ENCODE assay signal across 1 cellular context in genomic region chr19:2944775-2945574, GRCh38.
TF ChIP-seq lines count a peak whose summit lies in the region.

ZNF77 (minus strand) TSS chr19:2944971; CDS start chr19:2944840, 131 bp downstream.

TF ChIP-seq in HepG2, 621 proteins besides CTCF, POLR2A, EP300 and RAD21 (continued from another document and continues in another):
- TF ChIP-seq ARID3A (IDR thresholded peaks at IDR 0.05; ENCODE audit: low read depth, low read length) = peak; percentile 26; the same call in 1 of the 2 replicates
- TF ChIP-seq, protein P1, sequence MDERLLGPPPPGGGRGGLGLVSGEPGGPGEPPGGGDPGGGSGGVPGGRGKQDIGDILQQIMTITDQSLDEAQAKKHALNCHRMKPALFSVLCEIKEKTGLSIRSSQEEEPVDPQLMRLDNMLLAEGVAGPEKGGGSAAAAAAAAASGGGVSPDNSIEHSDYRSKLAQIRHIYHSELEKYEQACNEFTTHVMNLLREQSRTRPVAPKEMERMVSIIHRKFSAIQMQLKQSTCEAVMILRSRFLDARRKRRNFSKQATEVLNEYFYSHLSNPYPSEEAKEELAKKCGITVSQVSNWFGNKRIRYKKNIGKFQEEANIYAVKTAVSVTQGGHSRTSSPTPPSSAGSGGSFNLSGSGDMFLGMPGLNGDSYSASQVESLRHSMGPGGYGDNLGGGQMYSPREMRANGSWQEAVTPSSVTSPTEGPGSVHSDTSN (CRISPR knock-in tag; IDR thresholded peaks at IDR 0.05) = peak; percentile 87
- no peak for TF ChIP-seq ZNF20 (CRISPR knock-in tag; IDR thresholded peaks at IDR 0.05)
- no peak for TF ChIP-seq CBX2 (IDR thresholded peaks at IDR 0.05; ENCODE audit: low read depth, low read length)
- TF ChIP-seq CBX2 (CRISPR knock-in tag; IDR thresholded peaks at IDR 0.05; ENCODE audit: low read depth) = no peak
- TF ChIP-seq NFYC (CRISPR knock-in tag; IDR thresholded peaks at IDR 0.05) = peak; percentile 99
- peak; percentile 63 for TF ChIP-seq HNRNPLL (IDR thresholded peaks at IDR 0.05; ENCODE audit: low read depth, low read length, poor library complexity, severe bottlenecking)
- TF ChIP-seq RBFOX2 (IDR thresholded peaks at IDR 0.05; ENCODE audit: low read depth, low read length) = peak; percentile 86
- no peak for TF ChIP-seq ATF5 (CRISPR knock-in tag; IDR thresholded peaks at IDR 0.05; ENCODE audit: low read depth)
- TF ChIP-seq HNF4G (IDR thresholded peaks at IDR 0.05; ENCODE audit: borderline replicate concordance, low read depth, low read length) = no peak
- no peak for TF ChIP-seq HNF4G (CRISPR knock-in tag; IDR thresholded peaks at IDR 0.05; ENCODE audit: borderline replicate concordance, low read depth)
- no peak for TF ChIP-seq SRSF9 (IDR thresholded peaks at IDR 0.05; ENCODE audit: borderline replicate concordance, insufficient read depth, low read depth, low read length, poor library complexity, severe bottlenecking)
- TF ChIP-seq TBX3 (IDR thresholded peaks at IDR 0.05; ENCODE audit: borderline replicate concordance) = no peak
- TF ChIP-seq ZNF678 (CRISPR knock-in tag; IDR thresholded peaks at IDR 0.05) = peak; percentile 77; the same call in 1 of the 2 replicates
- TF ChIP-seq, protein P2, sequence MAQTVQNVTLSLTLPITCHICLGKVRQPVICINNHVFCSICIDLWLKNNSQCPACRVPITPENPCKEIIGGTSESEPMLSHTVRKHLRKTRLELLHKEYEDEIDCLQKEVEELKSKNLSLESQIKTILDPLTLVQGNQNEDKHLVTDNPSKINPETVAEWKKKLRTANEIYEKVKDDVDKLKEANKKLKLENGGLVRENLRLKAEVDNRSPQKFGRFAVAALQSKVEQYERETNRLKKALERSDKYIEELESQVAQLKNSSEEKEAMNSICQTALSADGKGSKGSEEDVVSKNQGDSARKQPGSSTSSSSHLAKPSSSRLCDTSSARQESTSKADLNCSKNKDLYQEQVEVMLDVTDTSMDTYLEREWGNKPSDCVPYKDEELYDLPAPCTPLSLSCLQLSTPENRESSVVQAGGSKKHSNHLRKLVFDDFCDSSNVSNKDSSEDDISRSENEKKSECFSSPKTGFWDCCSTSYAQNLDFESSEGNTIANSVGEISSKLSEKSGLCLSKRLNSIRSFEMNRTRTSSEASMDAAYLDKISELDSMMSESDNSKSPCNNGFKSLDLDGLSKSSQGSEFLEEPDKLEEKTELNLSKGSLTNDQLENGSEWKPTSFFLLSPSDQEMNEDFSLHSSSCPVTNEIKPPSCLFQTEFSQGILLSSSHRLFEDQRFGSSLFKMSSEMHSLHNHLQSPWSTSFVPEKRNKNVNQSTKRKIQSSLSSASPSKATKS (CRISPR knock-in tag; IDR thresholded peaks at IDR 0.05) = 0 out of 2 replicates have a peak, but pooled peaks have one; percentile 8
- TF ChIP-seq ARNT (IDR thresholded peaks at IDR 0.05) = no peak
- TF ChIP-seq, protein P3, sequence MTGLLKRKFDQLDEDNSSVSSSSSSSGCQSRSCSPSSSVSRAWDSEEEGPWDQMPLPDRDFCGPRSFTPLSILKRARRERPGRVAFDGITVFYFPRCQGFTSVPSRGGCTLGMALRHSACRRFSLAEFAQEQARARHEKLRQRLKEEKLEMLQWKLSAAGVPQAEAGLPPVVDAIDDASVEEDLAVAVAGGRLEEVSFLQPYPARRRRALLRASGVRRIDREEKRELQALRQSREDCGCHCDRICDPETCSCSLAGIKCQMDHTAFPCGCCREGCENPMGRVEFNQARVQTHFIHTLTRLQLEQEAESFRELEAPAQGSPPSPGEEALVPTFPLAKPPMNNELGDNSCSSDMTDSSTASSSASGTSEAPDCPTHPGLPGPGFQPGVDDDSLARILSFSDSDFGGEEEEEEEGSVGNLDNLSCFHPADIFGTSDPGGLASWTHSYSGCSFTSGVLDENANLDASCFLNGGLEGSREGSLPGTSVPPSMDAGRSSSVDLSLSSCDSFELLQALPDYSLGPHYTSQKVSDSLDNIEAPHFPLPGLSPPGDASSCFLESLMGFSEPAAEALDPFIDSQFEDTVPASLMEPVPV (CRISPR knock-in tag; IDR thresholded peaks at IDR 0.05) = peak; percentile 53; the same call in 1 of the 2 replicates
- TF ChIP-seq, protein P4, sequence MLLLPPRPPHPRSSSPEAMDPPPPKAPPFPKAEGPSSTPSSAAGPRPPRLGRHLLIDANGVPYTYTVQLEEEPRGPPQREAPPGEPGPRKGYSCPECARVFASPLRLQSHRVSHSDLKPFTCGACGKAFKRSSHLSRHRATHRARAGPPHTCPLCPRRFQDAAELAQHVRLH (CRISPR knock-in tag; IDR thresholded peaks at IDR 0.05; ENCODE audit: borderline replicate concordance, low read depth) = peak; percentile 81; the same call in 1 of the 2 replicates
- TF ChIP-seq, protein P5, sequence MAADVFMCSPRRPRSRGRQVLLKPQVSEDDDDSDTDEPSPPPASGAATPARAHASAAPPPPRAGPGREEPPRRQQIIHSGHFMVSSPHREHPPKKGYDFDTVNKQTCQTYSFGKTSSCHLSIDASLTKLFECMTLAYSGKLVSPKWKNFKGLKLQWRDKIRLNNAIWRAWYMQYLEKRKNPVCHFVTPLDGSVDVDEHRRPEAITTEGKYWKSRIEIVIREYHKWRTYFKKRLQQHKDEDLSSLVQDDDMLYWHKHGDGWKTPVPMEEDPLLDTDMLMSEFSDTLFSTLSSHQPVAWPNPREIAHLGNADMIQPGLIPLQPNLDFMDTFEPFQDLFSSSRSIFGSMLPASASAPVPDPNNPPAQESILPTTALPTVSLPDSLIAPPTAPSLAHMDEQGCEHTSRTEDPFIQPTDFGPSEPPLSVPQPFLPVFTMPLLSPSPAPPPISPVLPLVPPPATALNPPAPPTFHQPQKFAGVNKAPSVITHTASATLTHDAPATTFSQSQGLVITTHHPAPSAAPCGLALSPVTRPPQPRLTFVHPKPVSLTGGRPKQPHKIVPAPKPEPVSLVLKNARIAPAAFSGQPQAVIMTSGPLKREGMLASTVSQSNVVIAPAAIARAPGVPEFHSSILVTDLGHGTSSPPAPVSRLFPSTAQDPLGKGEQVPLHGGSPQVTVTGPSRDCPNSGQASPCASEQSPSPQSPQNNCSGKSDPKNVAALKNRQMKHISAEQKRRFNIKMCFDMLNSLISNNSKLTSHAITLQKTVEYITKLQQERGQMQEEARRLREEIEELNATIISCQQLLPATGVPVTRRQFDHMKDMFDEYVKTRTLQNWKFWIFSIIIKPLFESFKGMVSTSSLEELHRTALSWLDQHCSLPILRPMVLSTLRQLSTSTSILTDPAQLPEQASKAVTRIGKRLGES (CRISPR knock-in tag; IDR thresholded peaks at IDR 0.05; ENCODE audit: borderline replicate concordance) = no peak
- TF ChIP-seq ZFP90 (CRISPR knock-in tag; IDR thresholded peaks at IDR 0.05; ENCODE audit: borderline replicate concordance) = no peak
- TF ChIP-seq ZFY (CRISPR knock-in tag; IDR thresholded peaks at IDR 0.05) = peak; percentile 78
- TF ChIP-seq, protein P6, sequence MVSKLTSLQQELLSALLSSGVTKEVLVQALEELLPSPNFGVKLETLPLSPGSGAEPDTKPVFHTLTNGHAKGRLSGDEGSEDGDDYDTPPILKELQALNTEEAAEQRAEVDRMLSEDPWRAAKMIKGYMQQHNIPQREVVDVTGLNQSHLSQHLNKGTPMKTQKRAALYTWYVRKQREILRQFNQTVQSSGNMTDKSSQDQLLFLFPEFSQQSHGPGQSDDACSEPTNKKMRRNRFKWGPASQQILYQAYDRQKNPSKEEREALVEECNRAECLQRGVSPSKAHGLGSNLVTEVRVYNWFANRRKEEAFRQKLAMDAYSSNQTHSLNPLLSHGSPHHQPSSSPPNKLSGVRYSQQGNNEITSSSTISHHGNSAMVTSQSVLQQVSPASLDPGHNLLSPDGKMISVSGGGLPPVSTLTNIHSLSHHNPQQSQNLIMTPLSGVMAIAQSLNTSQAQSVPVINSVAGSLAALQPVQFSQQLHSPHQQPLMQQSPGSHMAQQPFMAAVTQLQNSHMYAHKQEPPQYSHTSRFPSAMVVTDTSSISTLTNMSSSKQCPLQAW (CRISPR knock-in tag; IDR thresholded peaks at IDR 0.05) = peak; percentile 67; the same call in 1 of the 2 replicates
- no peak for TF ChIP-seq ZNF615 (CRISPR knock-in tag; IDR thresholded peaks at IDR 0.05; ENCODE audit: borderline replicate concordance)
- no peak for TF ChIP-seq DMTF1 (CRISPR knock-in tag; IDR thresholded peaks at IDR 0.05)
- TF ChIP-seq NAIF1 (CRISPR knock-in tag; IDR thresholded peaks at IDR 0.05; ENCODE audit: borderline replicate concordance) = peak; percentile 68; the same call in 1 of the 2 replicates
- no peak; the same call in 1 of the 2 replicates for TF ChIP-seq ARNTL (CRISPR knock-in tag; IDR thresholded peaks at IDR 0.05)
- TF ChIP-seq TFAP4 (IDR thresholded peaks at IDR 0.05; ENCODE audit: borderline replicate concordance, low read depth) = peak; percentile 55; the same call in 1 of the 2 replicates
- peak; percentile 78; the same call in 1 of the 2 replicates for TF ChIP-seq REL (CRISPR knock-in tag; conservative IDR thresholded peaks at IDR 0.05)
- peak; percentile 30; the same call in 1 of the 2 replicates for TF ChIP-seq NR2F6 (IDR thresholded peaks at IDR 0.05)
- TF ChIP-seq NR2F6 (CRISPR knock-in tag; IDR thresholded peaks at IDR 0.05) = peak; percentile 62
- TF ChIP-seq FOXJ3 (CRISPR knock-in tag; IDR thresholded peaks at IDR 0.05; ENCODE audit: borderline replicate concordance) = no peak
- TF ChIP-seq ZMYM2 (CRISPR knock-in tag; IDR thresholded peaks at IDR 0.05) = peak; percentile 97
- peak; percentile 49; the same call in 1 of the 2 replicates for TF ChIP-seq RFX5 (IDR thresholded peaks at IDR 0.05; ENCODE audit: low read depth, low read length)
- no peak for TF ChIP-seq TEAD2 (CRISPR knock-in tag; IDR thresholded peaks at IDR 0.05)
- 0 out of 2 replicates have a peak, but pooled peaks have one; percentile 17 for TF ChIP-seq ZNF484 (CRISPR knock-in tag; IDR thresholded peaks at IDR 0.05; ENCODE audit: borderline replicate concordance, low read depth)
- 0 out of 2 replicates have a peak, but pooled peaks have one; percentile 25 for TF ChIP-seq HMGXB3 (CRISPR knock-in tag; IDR thresholded peaks at IDR 0.05; ENCODE audit: borderline replicate concordance)
- no peak for TF ChIP-seq ETV6 (CRISPR knock-in tag; conservative IDR thresholded peaks at IDR 0.05)
